In the genomic region with DNA sequence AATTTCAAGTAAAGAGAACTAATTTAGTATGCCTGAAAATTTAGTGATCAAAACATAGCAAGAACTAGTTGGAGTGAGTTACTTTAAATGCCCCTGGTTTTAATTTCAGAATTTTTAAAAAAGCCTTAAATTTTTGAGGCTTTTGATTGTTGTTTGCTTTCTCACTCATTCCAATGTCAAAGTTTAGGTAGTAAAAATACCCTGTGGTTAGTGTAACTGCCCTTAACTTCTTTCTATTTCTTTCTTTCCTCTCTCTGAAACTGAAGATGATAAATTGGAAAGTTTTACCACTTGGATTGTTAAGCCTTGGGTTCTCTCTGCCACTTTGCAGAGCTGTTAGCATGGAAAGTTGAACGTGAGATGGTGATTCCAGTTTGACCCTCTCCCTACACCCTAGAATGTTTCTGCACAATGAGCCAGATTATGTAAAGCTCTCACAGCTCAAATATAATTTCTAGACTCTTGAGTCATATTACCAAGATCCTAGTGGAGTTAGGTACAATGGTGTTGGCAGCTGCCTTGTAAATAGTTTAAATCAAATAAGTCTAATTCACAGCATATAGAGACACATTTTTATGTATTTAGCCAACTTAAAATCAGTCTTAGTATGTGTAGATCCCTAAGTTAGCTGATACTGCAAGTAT, we compare ENCODE assay signal across 17 cellular contexts.
DNase-seq lines count a peak whose midpoint lies in the region; ATAC-seq, FAIRE-seq and TF ChIP-seq lines count a peak whose summit lies in the region.
"Had no signal": no experiment of that assay in that cellular context is flagged by ENCODE, and none has a peak within 500 bp of the region (broad histone marks: within the 10 kb centered on the region; RNA-seq: fewer than 3 reads in every experiment).

No MANE protein-coding gene starts in this region.

- H3K4me3 Mint-ChIP-seq in activated B cell treated with CpG ODN at 0.5 μM for 24 hours (peak overlapping the region; percentile 50), mesothelial cell of epicardium (no peak overlapping the region)
- H3K4me3 Mint-ChIP-seq: CD14-positive monocyte had no signal

- no peak for TF ChIP-seq CTCF in activated B cell treated with CpG ODN at 0.5 μM for 24 hours (IDR thresholded peaks at IDR 0.05)
- no peak for TF ChIP-seq CTCF in mesothelial cell of epicardium (IDR thresholded peaks at IDR 0.05; ENCODE audit: unreplicated experiment)

- no peaks in the 10 kb centered on the region for H3K27me3 ChIP-seq in BLaER1
- H3K27me3 ChIP-seq: foreskin keratinocyte had no signal

- H3K9ac ChIP-seq in BLaER1: no peak overlapping the region

- H4K20me1 ChIP-seq in BLaER1: no peaks in the 10 kb centered on the region

- intact Hi-C loops in activated B cell treated with CpG ODN at 0.5 μM for 24 hours (cut with micrococcal nuclease): loop anchor here (1.0 kb wide), 1 partner anchor 9 kb away; no protein-coding TSS in a partner anchor

- H3K9me3 Mint-ChIP-seq in activated B cell treated with CpG ODN at 0.5 μM for 24 hours: no peaks in the 10 kb centered on the region
- H3K9me3 Mint-ChIP-seq in mesothelial cell of epicardium: no peaks in the 10 kb centered on the region

- ATAC-seq in activated B cell treated with CpG ODN at 0.5 μM for 24 hours (ENCODE audit: low read depth) (no peak), GM21447 (IDR thresholded peaks at IDR 0.05; ENCODE audit: unreplicated experiment) (no peak), HG03108 (IDR thresholded peaks at IDR 0.05; ENCODE audit: unreplicated experiment) (no peak)
- ATAC-seq: foreskin keratinocyte had no signal

- H3K4me1 ChIP-seq in BLaER1: peaks cover 39% of the 10 kb centered on the region
- H3K4me1 ChIP-seq: foreskin keratinocyte had no signal

- H3K36me3 Mint-ChIP-seq in activated B cell treated with CpG ODN at 0.5 μM for 24 hours (ENCODE audit: low read depth): peaks cover 66% of the 10 kb centered on the region
- peaks cover 7% of the 10 kb centered on the region for H3K36me3 Mint-ChIP-seq in mesothelial cell of epicardium

- no peak overlapping the region for H3K4me3 ChIP-seq in BLaER1
- H3K4me3 ChIP-seq: SK-N-MC had no signal

- POLR2A ChIA-PET in activated B cell treated with CpG ODN at 0.5 μM for 24 hours (lab: Charles Lee): interaction anchor here (0.6 to 3.0 kb wide), 13 partner anchors 9 to 105 kb away, joined by 3 to 25 read pairs (median 7); no protein-coding TSS in a partner anchor

- TF ChIP-seq POLR2A in GM12891 (IDR thresholded peaks at IDR 0.05; ENCODE audit: low read depth, low read length): no peak
- no peak for TF ChIP-seq POLR2A in erythroblast (IDR thresholded peaks at IDR 0.05; ENCODE audit: low read length)

- peak overlapping the region; percentile 40; the same call in 1 of the 2 replicates for H3K27ac ChIP-seq in BLaER1
- H3K27ac ChIP-seq: foreskin keratinocyte, SK-N-MC had no signal

- H3K27ac Mint-ChIP-seq in activated B cell treated with CpG ODN at 0.5 μM for 24 hours (peak overlapping the region; percentile 81), mesothelial cell of epicardium (peak overlapping the region; percentile 51)
- H3K27ac Mint-ChIP-seq: CD14-positive monocyte had no signal

- H3K27me3 Mint-ChIP-seq in activated B cell treated with CpG ODN at 0.5 μM for 24 hours (no peaks in the 10 kb centered on the region), mesothelial cell of epicardium (ENCODE audit: low read depth) (no peaks in the 10 kb centered on the region)

- H3K4me1 Mint-ChIP-seq in activated B cell treated with CpG ODN at 0.5 μM for 24 hours (peaks cover 86% of the 10 kb centered on the region), mesothelial cell of epicardium (peaks cover 12% of the 10 kb centered on the region)

- FAIRE-seq in GM12891 (lab: Jason Lieb, UNC): peak; percentile 67
- FAIRE-seq: G401.6 had no signal

- no peaks in the 10 kb centered on the region for H3K36me3 ChIP-seq in BLaER1

- DNase-seq in GM12891 (ENCODE audit: insufficient read length, low spot score) (no peak), activated B cell treated with CpG ODN at 0.5 μM for 24 hours (no peak), mesothelial cell of epicardium (ENCODE audit: low spot score in 2 of 2, unreplicated experiment in 2 of 2) (no peak), erythroblast (lab: John Stamatoyannopoulos, UW) (no peak), AML-193 (lab: John Stamatoyannopoulos, UW) (no peak)
- DNase-seq: activated CD4-positive, alpha-beta T cell treated with anti-CD3 and anti-CD28 coated beads for 1 hour; amniotic stem cell; cortex of kidney; foreskin keratinocyte; midbrain; stimulated activated CD4-positive, alpha-beta T cell treated with anti-CD3 and anti-CD28 coated beads, Interleukin-4, amount 100 ng/mL, for 24 hours had no signal

- no peaks in the 10 kb centered on the region; the same call in 1 of the 2 replicates for H3K9me3 ChIP-seq in BLaER1

- peak overlapping the region; percentile 50; the same call in 1 of the 2 replicates for H3K4me2 ChIP-seq in BLaER1

- CTCF ChIA-PET in activated B cell treated with CpG ODN at 0.5 μM for 24 hours (lab: Charles Lee): interaction anchor here (1.0 to 3.8 kb wide), 3 partner anchors 9 to 59 kb away, joined by 3 to 12 read pairs (median 7); no protein-coding TSS in a partner anchor

TF ChIP-seq in GM12891, 5 proteins besides CTCF, POLR2A, EP300 and RAD21:
- TF ChIP-seq TAF1 (IDR thresholded peaks at IDR 0.05; ENCODE audit: low read depth, low read length) (no peak), SPI1 (IDR thresholded peaks at IDR 0.05; ENCODE audit: low read depth, low read length) (no peak), PAX5 (IDR thresholded peaks at IDR 0.05; ENCODE audit: insufficient read depth, low read length, severe bottlenecking) (no peak), POLR2AphosphoS5 (IDR thresholded peaks at IDR 0.05; ENCODE audit: low read depth, low read length) (no peak), POU2F2 (IDR thresholded peaks at IDR 0.05; ENCODE audit: low read depth, low read length) (no peak)
TF ChIP-seq in GM12891: peak in this region for 0.
